In genomic region chr6:129801909-129802308, GRCh38 we compare ENCODE assay signal across 22 cellular contexts. TPM values are rescaled to one million over a fixed set of nuclear protein-coding genes. Genes with fewer than 3 reads are reported as not detected.
DNase-seq lines count a peak whose midpoint lies in the region; ATAC-seq and TF ChIP-seq lines count a peak whose summit lies in the region.
"Had no signal": no experiment of that assay in that cellular context is flagged by ENCODE, and none has a peak within 500 bp of the region (broad histone marks: within the 10 kb centered on the region; RNA-seq: fewer than 3 reads in every experiment).

No MANE protein-coding gene starts in this region.

- H3K4me2 ChIP-seq in PC-3 (ENCODE audit: low read length), result no peak overlapping the region

- no peaks in the 10 kb centered on the region for H3K79me2 ChIP-seq in PC-3 (ENCODE audit: low read length)

- DNase-seq in PC-3 (peak; percentile 88), breast epithelium (ENCODE audit: low spot score in 2 of 2) (peak; percentile 59 to 69), foreskin keratinocyte (peak; percentile 42 to 81), prostate gland (ENCODE audit: low spot score) (peak; percentile 70), NCI-H2029 (lab: John Stamatoyannopoulos, UW) (no peak), NCI-H2107 (lab: John Stamatoyannopoulos, UW) (no peak), dermis blood vessel endothelial cell (no peak)
- DNase-seq: BE2C; CD8-positive, alpha-beta T cell; DMS79 treated with DMSO at 0.1 percent for 48 hours; GM23248; NCI-H1436 treated with DMSO at 0.1 percent for 48 hours; NCI-H2081; NCI-H510A; NCI-H82; SHP77 treated with DMSO at 0.1 percent for 48 hours had no signal

- intact Hi-C loops in PC-3 (cut with micrococcal nuclease), result no loop called here
- intact Hi-C loops in breast epithelium (cut with DNase I; ENCODE audit: low total_unique reads), result no loop called here
- intact Hi-C loops in prostate gland (cut with DNase I), result no loop called here

- H3K27ac ChIP-seq in PC-3 (ENCODE audit: low read length) (no peak overlapping the region), breast epithelium (no peak overlapping the region), foreskin keratinocyte (no peak overlapping the region), prostate gland (no peak overlapping the region)
- H3K27ac ChIP-seq: GM23248, HL-60 had no signal

- H3K9me2 ChIP-seq in PC-3 (replicated peaks; ENCODE audit: low read length), result no peaks in the 10 kb centered on the region

- no peaks in the 10 kb centered on the region for H4K20me1 ChIP-seq in PC-3 (ENCODE audit: low read length)

- TF ChIP-seq CTCF in PC-3 (conservative IDR thresholded peaks at IDR 0.05; ENCODE audit: low read depth, low read length) (no peak), breast epithelium (IDR thresholded peaks at IDR 0.05) (no peak), foreskin keratinocyte (conservative IDR thresholded peaks at IDR 0.05) (no peak), prostate gland (IDR thresholded peaks at IDR 0.05) (no peak)

- no peak for TF ChIP-seq POLR2A in breast epithelium (IDR thresholded peaks at IDR 0.05)
- no peak for TF ChIP-seq POLR2A in prostate gland (IDR thresholded peaks at IDR 0.05)

- CTCF ChIA-PET in PC-3 (lab: Charles Lee), result no interaction called here

- peak; percentile 20; the same call in 1 of the 2 replicates for ATAC-seq in PC-3
- peak; percentile 95 for ATAC-seq in foreskin keratinocyte
- no peak for ATAC-seq in GM21717 (IDR thresholded peaks at IDR 0.05; ENCODE audit: unreplicated experiment)
- ATAC-seq: CD8-positive, alpha-beta T cell; HCT116; K562 had no signal

- no peak overlapping the region for H2AFZ ChIP-seq in PC-3 (ENCODE audit: low read length)
- H2AFZ ChIP-seq: GM23248 had no signal

- 33% methylated on average over 4 of the region's 4 CpGs for WGBS in prostate gland

- no TSS peak for BruUV-seq in PC-3 (replicated peaks; lab: Mats Ljungman, UMichigan)

- H3K36me3 ChIP-seq in PC-3 (ENCODE audit: low read depth, low read length), result no peaks in the 10 kb centered on the region
- no peaks in the 10 kb centered on the region for H3K36me3 ChIP-seq in breast epithelium
- H3K36me3 ChIP-seq in prostate gland, result no peaks in the 10 kb centered on the region
- H3K36me3 ChIP-seq: BE2C had no signal

- no peaks in the 10 kb centered on the region for H3K9me3 ChIP-seq in PC-3 (ENCODE audit: low read length)
- H3K9me3 ChIP-seq in breast epithelium, result no peaks in the 10 kb centered on the region
- H3K9me3 ChIP-seq in prostate gland, result no peaks in the 10 kb centered on the region
- H3K9me3 ChIP-seq: BE2C had no signal

- H3K4me1 ChIP-seq in PC-3 (ENCODE audit: insufficient read depth, low read length) (no peaks in the 10 kb centered on the region), breast epithelium (no peaks in the 10 kb centered on the region), foreskin keratinocyte (peaks cover 7% of the 10 kb centered on the region), prostate gland (replicated peaks) (no peaks in the 10 kb centered on the region)
- H3K4me1 ChIP-seq: BE2C had no signal

- H3F3A ChIP-seq in PC-3 (ENCODE audit: low read length, unreplicated experiment), result no peaks in the 10 kb centered on the region

- H3K4me3 ChIP-seq in PC-3 (ENCODE audit: low read length) (no peak overlapping the region), breast epithelium (no peak overlapping the region), prostate gland (no peak overlapping the region)
- H3K4me3 ChIP-seq: GM23248, K562 had no signal

- no peak overlapping the region for H3K9ac ChIP-seq in PC-3 (ENCODE audit: low read length)
- H3K9ac ChIP-seq: GM23248 had no signal

- POLR2A ChIA-PET in PC-3 (lab: Charles Lee; ENCODE audit: unreplicated experiment), result no interaction called here

- no peaks in the 10 kb centered on the region for H3K27me3 ChIP-seq in PC-3 (ENCODE audit: low read length)
- H3K27me3 ChIP-seq in breast epithelium, result no peaks in the 10 kb centered on the region
- peaks cover 6% of the 10 kb centered on the region for H3K27me3 ChIP-seq in foreskin keratinocyte
- no peaks in the 10 kb centered on the region for H3K27me3 ChIP-seq in prostate gland (replicated peaks; ENCODE audit: insufficient read depth)
- H3K27me3 ChIP-seq: BE2C had no signal

RNA-seq across cellular contexts. Expression of gene TMEM244, which starts 59.2 kb away (rescaled TPM):
- total RNA-seq in PC-3 (2014; rRNA removed) (not detected in 2 replicates), breast epithelium (not detected), foreskin keratinocyte (not detected in 2 replicates), prostate gland (not detected), dermis blood vessel endothelial cell (not detected in 2 replicates)
- 0.17 TPM in 1 of 2 replicates, not detected in the other for polyA plus RNA-seq in foreskin keratinocyte
- total RNA-seq: CD8-positive, alpha-beta T cell; G401; GM23248; K562 had no signal
- polyA plus RNA-seq: AG04450, GM23248, K562 had no signal

Comparison
In these comparisons a context has a peak if more than half of its experiments do, and no peak if none do; other contexts are left out.
1. DNase-seq: peak in PC-3 (single experiment), breast epithelium (2 of 2), foreskin keratinocyte (2 of 2) and prostate gland (single experiment); none in NCI-H2029 (single experiment), NCI-H2107 (single experiment) and dermis blood vessel endothelial cell (single experiment).